In genomic region chr2:20307311-20307710, GRCh38 we compare ENCODE assay signal across 9 cellular contexts.
"Had no signal": no experiment of that assay in that cellular context is flagged by ENCODE, and none has a peak within 500 bp of the region (broad histone marks: within the 10 kb centered on the region; RNA-seq: fewer than 3 reads in every experiment).

No MANE protein-coding gene starts in this region.

- ATAC-seq: GM23338, HepG2 had no signal

- H3K27ac ChIP-seq: HL-60 had no signal

- FAIRE-seq: H1, HepG2 had no signal

- DNase-seq: H9, HCEC 1CT, HFFc6, KBM-7 had no signal

- H3K27ac Mint-ChIP-seq: GM23338, H9, HFFc6, IgD-negative memory B cell had no signal

- H3K4me3 Mint-ChIP-seq: GM23338, H9, HFFc6, IgD-negative memory B cell had no signal

- H3K4me1 Mint-ChIP-seq: H9 had no signal

- H3K9me3 Mint-ChIP-seq: GM23338, HFFc6, IgD-negative memory B cell had no signal

- H3K4me3 ChIP-seq: GM23338 had no signal

- H3K27me3 Mint-ChIP-seq: IgD-negative memory B cell had no signal
